ENCODE assay signal across 9 cellular contexts in the genomic region with DNA sequence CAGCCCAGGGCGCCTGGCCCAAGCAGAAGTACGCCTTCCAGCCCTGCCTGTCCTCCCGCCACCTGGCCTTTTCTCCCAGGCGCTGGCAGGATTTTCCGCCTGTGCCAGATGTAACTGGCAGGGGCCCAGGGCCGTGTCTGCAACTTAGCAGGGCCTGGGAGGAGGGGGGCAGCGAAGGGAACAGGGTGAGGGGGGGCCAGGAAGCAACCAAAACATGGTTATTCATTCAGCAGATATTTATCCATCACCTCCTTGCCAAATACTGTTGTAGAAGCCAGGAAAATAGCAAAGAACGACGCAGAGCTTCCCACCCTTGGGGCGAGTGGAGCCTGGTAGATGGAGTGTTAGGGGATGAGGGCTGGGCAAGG. TPM values are rescaled to one million over a fixed set of nuclear protein-coding genes. Genes with fewer than 3 reads are reported as not detected.
DNase-seq lines count a peak whose midpoint lies in the region; ATAC-seq and TF ChIP-seq lines count a peak whose summit lies in the region.
"Had no signal": no experiment of that assay in that cellular context is flagged by ENCODE, and none has a peak within 500 bp of the region (broad histone marks: within the 10 kb centered on the region; RNA-seq: fewer than 3 reads in every experiment).

No MANE protein-coding gene starts in this region.

- CTCF ChIA-PET in OCI-LY7 (lab: Charles Lee; ENCODE audit: unreplicated experiment): no interaction called here

- BruUV-seq in OCI-LY7 (replicated peaks; lab: Mats Ljungman, UMichigan): no TSS peak

- no peak overlapping the region for H3K4me2 ChIP-seq in OCI-LY7 (ENCODE audit: low read length)

- DNase-seq in NCI-H2081 (lab: John Stamatoyannopoulos, UW) (peak; percentile 94 to 95), choroid plexus epithelial cell (ENCODE audit: low read depth) (peak; percentile 87), medulla oblongata (ENCODE audit: extremely low spot score) (peak; percentile 51), foreskin melanocyte (no peak), OCI-LY7 (ENCODE audit: low spot score) (no peak)
- DNase-seq: DND-41 had no signal

- peak overlapping the region; percentile 69 for H3K27ac ChIP-seq in ACC112 (ENCODE audit: low read depth, low read length)
- peak overlapping the region; percentile 70 for H3K27ac ChIP-seq in urinary bladder (ENCODE audit: low read depth)
- H3K27ac ChIP-seq in OCI-LY7 (ENCODE audit: low read depth, low read length, poor library complexity, severe bottlenecking): no peak overlapping the region

- H3K4me3 ChIP-seq in ACC112 (ENCODE audit: low read depth, low read length): peak overlapping the region; percentile 12; the same call in 1 of the 2 replicates
- no peak overlapping the region for H3K4me3 ChIP-seq in choroid plexus epithelial cell (ENCODE audit: low read depth, low read length)
- no peak overlapping the region for H3K4me3 ChIP-seq in urinary bladder (ENCODE audit: low read depth, low read length)
- no peak overlapping the region for H3K4me3 ChIP-seq in OCI-LY7 (ENCODE audit: low read depth, low read length, poor library complexity, severe bottlenecking)

- H3K36me3 ChIP-seq in ACC112 (ENCODE audit: insufficient read depth, low read length) (no peaks in the 10 kb centered on the region), urinary bladder (ENCODE audit: insufficient read depth) (no peaks in the 10 kb centered on the region), OCI-LY7 (ENCODE audit: insufficient read depth, low read length) (no peaks in the 10 kb centered on the region)

- H3K79me2 ChIP-seq in ACC112 (ENCODE audit: control insufficient read depth, insufficient read depth, low read length, unreplicated experiment) (no peaks in the 10 kb centered on the region), OCI-LY7 (ENCODE audit: insufficient read depth, low read depth, low read length) (no peaks in the 10 kb centered on the region)

- ATAC-seq in GM21526 (IDR thresholded peaks at IDR 0.05; ENCODE audit: low FRiP score, unreplicated experiment): no peak

- WGBS in urinary bladder: 4% methylated on average over 10 of the region's 10 CpGs

- H4K20me1 ChIP-seq in OCI-LY7 (ENCODE audit: insufficient read depth, low read length): no peaks in the 10 kb centered on the region

- peak overlapping the region; percentile 60 for H2AFZ ChIP-seq in ACC112 (ENCODE audit: low read length, unreplicated experiment)
- H2AFZ ChIP-seq in OCI-LY7 (ENCODE audit: low read length): no peak overlapping the region

- H3K27me3 ChIP-seq in ACC112 (ENCODE audit: insufficient read depth, low read length): no peaks in the 10 kb centered on the region

- intact Hi-C loops in OCI-LY7 (cut with micrococcal nuclease; ENCODE audit: unreplicated experiment): no loop called here

- no peaks in the 10 kb centered on the region for H3K9me3 ChIP-seq in OCI-LY7 (ENCODE audit: low read length)

- H3K4me1 ChIP-seq in ACC112 (ENCODE audit: control insufficient read depth, insufficient read depth, low read length, unreplicated experiment) (peaks cover 16% of the 10 kb centered on the region), urinary bladder (ENCODE audit: insufficient read depth) (no peaks in the 10 kb centered on the region), OCI-LY7 (ENCODE audit: insufficient read depth, low read length, poor library complexity, severe bottlenecking) (peaks cover 20% of the 10 kb centered on the region)

- no peaks in the 10 kb centered on the region for H3K9me2 ChIP-seq in OCI-LY7 (ENCODE audit: insufficient read depth, low read length)

- POLR2A ChIA-PET in OCI-LY7 (lab: Charles Lee): no interaction called here

- TF ChIP-seq CTCF in choroid plexus epithelial cell (conservative IDR thresholded peaks at IDR 0.05; ENCODE audit: low read depth, low read length) (no peak), OCI-LY7 (conservative IDR thresholded peaks at IDR 0.05; ENCODE audit: low read length) (no peak)

RNA-seq across cellular contexts. Expression of a gene that starts 5.6 kb away (rescaled TPM):
- 1.4 TPM for total RNA-seq in urinary bladder
- 2.4 TPM for polyA plus RNA-seq in urinary bladder
- 15.9 and 16.4 TPM in 2 replicates for total RNA-seq in OCI-LY7 (2014; rRNA removed; shearing (Covaris generic))
- total RNA-seq in OCI-LY7 (2022): 21.5 and 23.0 TPM in 2 replicates

RNA-seq across cellular contexts. Expression of a gene that starts 38.2 kb away (rescaled TPM):
- 6.8 TPM for total RNA-seq in urinary bladder
- 4.3 TPM for polyA plus RNA-seq in urinary bladder
- total RNA-seq in OCI-LY7 (2014; rRNA removed; shearing (Covaris generic)): 4.8 and 5.4 TPM in 2 replicates
- 6.8 TPM in 2 replicates for total RNA-seq in OCI-LY7 (2022)

RNA-seq across cellular contexts. Expression of a gene that starts 46.1 kb away (rescaled TPM):
- total RNA-seq in urinary bladder: 14.1 TPM
- 69.9 TPM for polyA plus RNA-seq in urinary bladder
- 1.6 and 1.7 TPM in 2 replicates for total RNA-seq in OCI-LY7 (2014; rRNA removed; shearing (Covaris generic))
- total RNA-seq in OCI-LY7 (2022): 1.1 and 1.2 TPM in 2 replicates

Comparison
In these comparisons a context has a peak if more than half of its experiments do, and no peak if none do; other contexts are left out.
1. DNase-seq: peak in NCI-H2081 (2 of 2), choroid plexus epithelial cell (single experiment) and medulla oblongata (single experiment); none in foreskin melanocyte (single experiment) and OCI-LY7 (single experiment).